Comparison of ENCODE assay signal across 1 cellular context in genomic region chr19:31880283-31880682, GRCh38.
TF ChIP-seq lines count a peak whose summit lies in the region.

No MANE protein-coding gene starts in this region.

TF ChIP-seq in HepG2, 621 proteins besides CTCF, POLR2A, EP300 and RAD21 (continued from another document):
- no peak for TF ChIP-seq ZNF740 (CRISPR knock-in tag; IDR thresholded peaks at IDR 0.05)
- no peak for TF ChIP-seq ZMYM2 (CRISPR knock-in tag; IDR thresholded peaks at IDR 0.05)
